In genomic region chr22:32527756-32528155, GRCh38 we compare ENCODE assay signal across 19 cellular contexts. TPM values are rescaled to one million over a fixed set of nuclear protein-coding genes. Genes with fewer than 3 reads are reported as not detected.
DNase-seq lines count a peak whose midpoint lies in the region; ATAC-seq, FAIRE-seq and TF ChIP-seq lines count a peak whose summit lies in the region.
"Had no signal": no experiment of that assay in that cellular context is flagged by ENCODE, and none has a peak within 500 bp of the region (broad histone marks: within the 10 kb centered on the region; RNA-seq: fewer than 3 reads in every experiment).

No MANE protein-coding gene starts in this region.

- 11% methylated on average over 5 of the region's 5 CpGs for WGBS in GM12878 (ENCODE audit: insufficient coverage, insufficient replicate concordance, low lambda C conversion rate, missing lambda C conversion rate)

- DNase-seq in NCI-H82 (lab: John Stamatoyannopoulos, UW) = peak; percentile 87
- no peak for DNase-seq in GM12878 (ENCODE audit: low read depth, low spot score)
- DNase-seq in islet precursor cell = peak; percentile 71
- DNase-seq in stimulated activated naive B cell treated with anti-CD40 and anti-IgM and Interleukin-4, amounts not matched to agents 10 μg/mL and 1 μg/mL and 100 μg/mL, for 72 hours = no peak
- DNase-seq in HPDE6-E6E7 (ENCODE audit: extremely low spot score) = no peak
- DNase-seq in stimulated activated CD4-positive, alpha-beta T cell treated with anti-CD3 and anti-CD28 coated beads, Interleukin-12 subunit alpha, Interleukin-12 subunit beta, amount 100 ng/mL, for 4 hours = no peak
- DNase-seq in activated CD8-positive, alpha-beta memory T cell treated with anti-CD3 and anti-CD28 coated beads, Interleukin-2, amount 10 ng/mL, durations not matched to agents 7 days and 5 days = no peak
- DNase-seq: CD8-positive, alpha-beta memory T cell; HFFc6; NCI-H1417; NCI-H187; NCI-H345; NCI-H526 treated with DMSO at 0.1 percent for 48 hours; NK-92 treated with Interleukin-12 subunit alpha and Interleukin-12 subunit beta, amount 100 ng/mL, for 24 hours; SHP77 had no signal

- peaks cover 0 to 2% of the 10 kb centered on the region in 2 experiments; a peak in 1 of 4 replicates for H3K27me3 ChIP-seq in GM12878 (replicated peaks in 1 of 2; ENCODE audit: control insufficient read depth in 2 of 2, insufficient read depth in 2 of 2, low read length in 1 of 2)

- no TSS peak for BruUV-seq in GM12878 (replicated peaks; lab: Mats Ljungman, UMichigan)

- peaks cover 3 to 18% of the 10 kb centered on the region in 2 donors for H3K4me1 Mint-ChIP-seq in stimulated activated naive B cell treated with anti-CD40 and anti-IgM and Interleukin-4, amounts not matched to agents 10 μg/mL and 1 μg/mL and 100 μg/mL, for 72 hours
- no peaks in the 10 kb centered on the region for H3K4me1 Mint-ChIP-seq in activated CD8-positive, alpha-beta memory T cell treated with anti-CD3 and anti-CD28 coated beads, Interleukin-2, amount 10 ng/mL, durations not matched to agents 7 days and 5 days
- H3K4me1 Mint-ChIP-seq: CD8-positive, alpha-beta memory T cell had no signal

- peaks cover 0 to 2% of the 10 kb centered on the region in 2 donors for H3K9me3 Mint-ChIP-seq in stimulated activated naive B cell treated with anti-CD40 and anti-IgM and Interleukin-4, amounts not matched to agents 10 μg/mL and 1 μg/mL and 100 μg/mL, for 72 hours
- no peaks in the 10 kb centered on the region for H3K9me3 Mint-ChIP-seq in activated CD8-positive, alpha-beta memory T cell treated with anti-CD3 and anti-CD28 coated beads, Interleukin-2, amount 10 ng/mL, durations not matched to agents 7 days and 5 days (ENCODE audit: low read depth)
- H3K9me3 Mint-ChIP-seq: CD8-positive, alpha-beta memory T cell; HFFc6 had no signal

- H3K27ac Mint-ChIP-seq in stimulated activated naive B cell treated with anti-CD40 and anti-IgM and Interleukin-4, amounts not matched to agents 10 μg/mL and 1 μg/mL and 100 μg/mL, for 72 hours = no peak overlapping the region
- H3K27ac Mint-ChIP-seq in activated CD8-positive, alpha-beta memory T cell treated with anti-CD3 and anti-CD28 coated beads, Interleukin-2, amount 10 ng/mL, durations not matched to agents 7 days and 5 days = no peak overlapping the region
- H3K27ac Mint-ChIP-seq: CD8-positive, alpha-beta memory T cell; HFFc6 had no signal

- TF ChIP-seq RAD21 in GM12878 (IDR thresholded peaks at IDR 0.05; ENCODE audit: insufficient read depth, low read depth, low read length) = no peak

- RAD21 ChIA-PET in GM12878 (lab: Charles Lee; ENCODE audit: unreplicated experiment) = interaction anchor here (1.1 to 5.5 kb wide), 2 partner anchors 269 to 478 kb away, joined by 3 to 55 read pairs; no protein-coding TSS in a partner anchor

- no peaks in the 10 kb centered on the region for H3K79me2 ChIP-seq in GM12878 (ENCODE audit: control insufficient read depth, insufficient read depth, low read length)

- SMC1A ChIA-PET in GM12878 (lab: Charles Lee; ENCODE audit: uncharacterized antibody, unreplicated experiment) = interaction anchor here (3.5 kb wide), 1 partner anchor 269 kb away, joined by 24 read pairs; no protein-coding TSS in a partner anchor

- no peaks in the 10 kb centered on the region for H3K36me3 Mint-ChIP-seq in stimulated activated naive B cell treated with anti-CD40 and anti-IgM and Interleukin-4, amounts not matched to agents 10 μg/mL and 1 μg/mL and 100 μg/mL, for 72 hours
- H3K36me3 Mint-ChIP-seq in activated CD8-positive, alpha-beta memory T cell treated with anti-CD3 and anti-CD28 coated beads, Interleukin-2, amount 10 ng/mL, durations not matched to agents 7 days and 5 days = no peaks in the 10 kb centered on the region
- H3K36me3 Mint-ChIP-seq: CD8-positive, alpha-beta memory T cell had no signal

- no peaks in the 10 kb centered on the region for H3K36me3 ChIP-seq in GM12878 (ENCODE audit: control insufficient read depth in 2 of 2, insufficient read depth in 2 of 2, low read length in 1 of 2)

- no peak overlapping the region for H3K27ac ChIP-seq in GM12878 (ENCODE audit: control insufficient read depth, insufficient read depth)

- H3K4me1 ChIP-seq in GM12878 (ENCODE audit: control insufficient read depth, insufficient read depth, low read length) = no peaks in the 10 kb centered on the region

- intact Hi-C loops in GM12878 (cut with micrococcal nuclease; ENCODE audit: unreplicated experiment) = loop anchor here (5.0 kb wide), 1 partner anchor 460 kb away; no protein-coding TSS in a partner anchor

- no peaks in the 10 kb centered on the region for H4K20me1 ChIP-seq in GM12878 (ENCODE audit: control insufficient read depth, insufficient read depth)

- H3K9me3 ChIP-seq in GM12878 (replicated peaks; ENCODE audit: control insufficient read depth, insufficient read depth, low read length) = no peaks in the 10 kb centered on the region

- FAIRE-seq in GM12878 (lab: Jason Lieb, UNC) = no peak
- FAIRE-seq: D721Med, H54 had no signal

- in situ Hi-C loops in GM12878 (cut with MboI) = loop anchor here (5.0 kb wide), 2 partner anchors 270 to 460 kb away; no protein-coding TSS in a partner anchor

- H2AFZ ChIP-seq in GM12878 (ENCODE audit: control insufficient read depth, low read depth, low read length) = no peak overlapping the region

- no peak overlapping the region for H3K4me3 ChIP-seq in GM12878

- TF ChIP-seq EP300 in GM12878 (IDR thresholded peaks at IDR 0.05; ENCODE audit: borderline replicate concordance in 1 of 2, control insufficient read depth in 1 of 2, low read depth in 2 of 2, low read length in 2 of 2) = no peak

- H3K4me2 ChIP-seq in GM12878 (ENCODE audit: control insufficient read depth, insufficient read depth) = no peak overlapping the region

- TF ChIP-seq POLR2A in GM12878 (IDR thresholded peaks at IDR 0.05; ENCODE audit: low read depth, low read length) = no peak

- CTCF ChIA-PET in GM12878 (lab: Yijun Ruan, JAX) = interaction anchor here (1.0 to 7.3 kb wide), 4 partner anchors 9 to 268 kb away, joined by 3 to 108 read pairs (median 4); no protein-coding TSS in a partner anchor
- CTCF ChIA-PET in activated CD8-positive, alpha-beta memory T cell treated with anti-CD3 and anti-CD28 coated beads, Interleukin-2, amount 10 ng/mL, durations not matched to agents 7 days and 5 days (lab: Charles Lee) = interaction anchor here (1.0 to 3.3 kb wide), 2 partner anchors 269 to 521 kb away, joined by 3 to 41 read pairs; no protein-coding TSS in a partner anchor

- peaks cover 9 to 12% of the 10 kb centered on the region in 2 donors for H3K27me3 Mint-ChIP-seq in stimulated activated naive B cell treated with anti-CD40 and anti-IgM and Interleukin-4, amounts not matched to agents 10 μg/mL and 1 μg/mL and 100 μg/mL, for 72 hours
- H3K27me3 Mint-ChIP-seq in activated CD8-positive, alpha-beta memory T cell treated with anti-CD3 and anti-CD28 coated beads, Interleukin-2, amount 10 ng/mL, durations not matched to agents 7 days and 5 days = peaks cover 2% of the 10 kb centered on the region

- no peak for TF ChIP-seq CTCF in GM12878 (IDR thresholded peaks at IDR 0.05 in 2 of 3, conservative IDR thresholded peaks at IDR 0.05 in 1 of 3; ENCODE audit: control insufficient read depth in 2 of 3, extremely low read depth in 1 of 3, insufficient read depth in 1 of 3, low read depth in 3 of 3, low read length in 3 of 3)

- H3K9ac ChIP-seq in GM12878 (ENCODE audit: control insufficient read depth, insufficient read depth, low read length) = no peak overlapping the region

- ATAC-seq in GM12878 (peak; percentile 70), HG03108 (IDR thresholded peaks at IDR 0.05; ENCODE audit: unreplicated experiment) (no peak)
- peak; percentile 53 to 73 for ATAC-seq in stimulated activated naive B cell treated with anti-CD40 and anti-IgM and Interleukin-4, amounts not matched to agents 10 μg/mL and 1 μg/mL and 100 μg/mL, for 72 hours (replicated peaks)
- ATAC-seq in activated CD8-positive, alpha-beta memory T cell treated with anti-CD3 and anti-CD28 coated beads, Interleukin-2, amount 10 ng/mL, durations not matched to agents 7 days and 5 days = no peak
- ATAC-seq: SK-N-SH treated with all-trans-retinoic acid at 6 μM for 48 hours had no signal

- POLR2A ChIA-PET in GM12878 (lab: Charles Lee) = no interaction called here

- no peak overlapping the region for H3K4me3 Mint-ChIP-seq in stimulated activated naive B cell treated with anti-CD40 and anti-IgM and Interleukin-4, amounts not matched to agents 10 μg/mL and 1 μg/mL and 100 μg/mL, for 72 hours
- no peak overlapping the region for H3K4me3 Mint-ChIP-seq in activated CD8-positive, alpha-beta memory T cell treated with anti-CD3 and anti-CD28 coated beads, Interleukin-2, amount 10 ng/mL, durations not matched to agents 7 days and 5 days
- H3K4me3 Mint-ChIP-seq: CD8-positive, alpha-beta memory T cell; HFFc6 had no signal

TF ChIP-seq in GM12878, 131 proteins besides CTCF, POLR2A, EP300 and RAD21 (continues in another document):
- TF ChIP-seq NR2C1 (IDR thresholded peaks at IDR 0.05) = 0 out of 2 replicates have a peak, but pooled peaks have one; percentile 14
- TF ChIP-seq FOS (IDR thresholded peaks at IDR 0.05; ENCODE audit: borderline replicate concordance, extremely low read depth, insufficient read length) = no peak
- no peak for TF ChIP-seq ZBED1 (IDR thresholded peaks at IDR 0.05; ENCODE audit: borderline replicate concordance)
- TF ChIP-seq TCF7 (IDR thresholded peaks at IDR 0.05; ENCODE audit: borderline replicate concordance) = no peak
- no peak for TF ChIP-seq TBL1XR1 (IDR thresholded peaks at IDR 0.05; ENCODE audit: low read depth, low read length)
- TF ChIP-seq KDM1A (IDR thresholded peaks at IDR 0.05; ENCODE audit: borderline replicate concordance) = no peak
- TF ChIP-seq PML (IDR thresholded peaks at IDR 0.05; ENCODE audit: low read length) = no peak

RNA-seq across cellular contexts. Expression of gene FBXO7, which starts 53.1 kb away (rescaled TPM):
- total RNA-seq in GM12878 (2013; cell fraction: nucleolus; rRNA removed) = 136 and 143 TPM in 2 replicates
- 108 and 129 TPM in 2 replicates for total RNA-seq in GM12878 (2014; rRNA removed)
- 105 and 112 TPM in 2 replicates for total RNA-seq in GM12878 (2014; rRNA removed; fragmentation: Illumina TruSeq; extraction: Trizol)
- 86.3 and 90.5 TPM in 2 replicates for total RNA-seq in GM12878 (2021)
- 74.2 TPM for polyA plus RNA-seq in GM12878 (2011; ENCODE audit: low read depth)
- polyA plus RNA-seq in GM12878 (2011; rRNA removed) = 184 and 192 TPM in 2 replicates
- 158 and 179 TPM in 2 replicates for polyA plus RNA-seq in GM12878 (2011; cell fraction: cytosol; rRNA removed)
- 88.7 and 99.4 TPM in 2 replicates for polyA plus RNA-seq in GM12878 (2011; cell fraction: nucleus; rRNA removed)
- 86.8 and 88.2 TPM in 2 replicates for polyA plus RNA-seq in GM12878 (2012)
- polyA plus RNA-seq in GM12878 (2014; fragmentation: Illumina TruSeq; extraction: Trizol) = 144 and 172 TPM in 2 replicates
- polyA plus RNA-seq in GM12878 (2014; fragmentation: Nextera tagmentation; extraction: Ambion mirVana) = 10 to 100 TPM; 37.3 to 48.4 TPM
- polyA plus RNA-seq in GM12878 (2014; rRNA removed) = 97.2 and 105 TPM in 2 replicates
- 100 to 1,000 TPM; 120 to 129 TPM for polyA plus RNA-seq in GM12878 (2016; fragmentation: Nextera tagmentation; extraction: Ambion mirVana)
- polyA minus RNA-seq in GM12878 (2011; rRNA and poly(A)+ RNA removed) = 169 and 210 TPM in 2 replicates
- polyA minus RNA-seq in GM12878 (2011; cell fraction: cytosol; rRNA and poly(A)+ RNA removed) = 39.2 and 52.5 TPM in 2 replicates
- 38.6 and 51.7 TPM in 2 replicates for polyA minus RNA-seq in GM12878 (2011; cell fraction: nucleus; rRNA and poly(A)+ RNA removed)
- 100 to 1,000 TPM in 1 of 2 experiments, 10 to 100 TPM in 1; 98.9 to 108 TPM for total RNA-seq in activated CD8-positive, alpha-beta memory T cell treated with anti-CD3 and anti-CD28 coated beads, Interleukin-2, amount 10 ng/mL, durations not matched to agents 7 days and 5 days

Comparison
In these comparisons a context has a peak if more than half of its experiments do, and no peak if none do; other contexts are left out.
1. DNase-seq: peak in NCI-H82 (single experiment) and islet precursor cell (single experiment); none in GM12878 (single experiment), stimulated activated naive B cell treated with anti-CD40 and anti-IgM and Interleukin-4, amounts not matched to agents 10 μg/mL and 1 μg/mL and 100 μg/mL, for 72 hours (single experiment), HPDE6-E6E7 (single experiment), stimulated activated CD4-positive, alpha-beta T cell treated with anti-CD3 and anti-CD28 coated beads, Interleukin-12 subunit alpha, Interleukin-12 subunit beta, amount 100 ng/mL, for 4 hours (single experiment) and activated CD8-positive, alpha-beta memory T cell treated with anti-CD3 and anti-CD28 coated beads, Interleukin-2, amount 10 ng/mL, durations not matched to agents 7 days and 5 days (single experiment).
2. ATAC-seq: peak in GM12878 (single experiment) and stimulated activated naive B cell treated with anti-CD40 and anti-IgM and Interleukin-4, amounts not matched to agents 10 μg/mL and 1 μg/mL and 100 μg/mL, for 72 hours (2 of 2); none in HG03108 (single experiment) and activated CD8-positive, alpha-beta memory T cell treated with anti-CD3 and anti-CD28 coated beads, Interleukin-2, amount 10 ng/mL, durations not matched to agents 7 days and 5 days (single experiment).